Comparison of ENCODE assay signal across 17 cellular contexts in the genomic region with DNA sequence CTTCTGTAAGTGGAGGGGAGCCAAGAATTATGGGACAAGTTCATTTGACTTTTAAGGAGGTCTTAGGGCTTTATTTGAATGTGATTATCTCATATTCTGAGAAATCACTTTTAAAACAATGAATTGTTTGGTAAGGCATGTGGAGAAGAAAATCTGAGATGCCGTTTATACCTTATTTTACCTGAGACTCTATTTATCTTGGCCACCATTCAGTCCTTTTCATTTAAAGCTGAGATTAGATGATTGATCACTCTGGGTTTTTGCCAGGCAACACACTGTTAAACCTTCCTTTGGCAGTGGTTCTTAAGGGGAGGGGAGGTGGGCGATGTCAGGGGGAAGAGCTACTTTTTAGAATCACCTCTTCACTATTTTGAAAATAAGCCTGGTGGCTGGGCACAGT.
"Had no signal": no experiment of that assay in that cellular context is flagged by ENCODE, and none has a peak within 500 bp of the region (broad histone marks: within the 10 kb centered on the region; RNA-seq: fewer than 3 reads in every experiment).

No MANE protein-coding gene starts in this region.

- H3K4me3 Mint-ChIP-seq: activated naive CD8-positive, alpha-beta T cell treated with anti-CD3 and anti-CD28 coated beads, Interleukin-2, amount 10 ng/mL, durations not matched to agents 7 days and 5 days; natural killer cell treated with Interleukin-12 subunit alpha and Interleukin-12 subunit beta and Interleukin-15 and Interleukin-18, amount 100 ng/mL, for 72 hours; stimulated activated naive CD8-positive, alpha-beta T cell treated with anti-CD3 and anti-CD28 coated beads, Interleukin-15, Interleukin-2, amounts not matched to agents 100 ng/mL and 50 ng/mL, for 24 hours; type B pancreatic cell had no signal

- H3K27ac ChIP-seq: brain microvascular endothelial cell, foreskin keratinocyte, psoas muscle, sigmoid colon, spleen, suprapubic skin had no signal

- H3K27me3 ChIP-seq: brain microvascular endothelial cell, foreskin keratinocyte, sigmoid colon, spleen, suprapubic skin had no signal

- H3K4me3 ChIP-seq: psoas muscle, sigmoid colon, spleen, suprapubic skin had no signal

- H3K27ac Mint-ChIP-seq: activated naive CD8-positive, alpha-beta T cell treated with anti-CD3 and anti-CD28 coated beads, Interleukin-2, amount 10 ng/mL, durations not matched to agents 7 days and 5 days; natural killer cell treated with Interleukin-12 subunit alpha and Interleukin-12 subunit beta and Interleukin-15 and Interleukin-18, amount 100 ng/mL, for 72 hours; stimulated activated naive CD8-positive, alpha-beta T cell treated with anti-CD3 and anti-CD28 coated beads, Interleukin-15, Interleukin-2, amounts not matched to agents 100 ng/mL and 50 ng/mL, for 24 hours; type B pancreatic cell had no signal

- ATAC-seq: activated CD4-positive, CD25-positive, alpha-beta regulatory T cell treated with anti-CD3 and anti-CD28 coated beads, Interleukin-2, amount 50 U/mL, for 24 hours; foreskin keratinocyte; natural killer cell treated with Interleukin-12 subunit alpha and Interleukin-12 subunit beta and Interleukin-15 and Interleukin-18, amount 100 ng/mL, for 72 hours; psoas muscle had no signal

- H3K9me3 Mint-ChIP-seq: activated naive CD8-positive, alpha-beta T cell treated with anti-CD3 and anti-CD28 coated beads, Interleukin-2, amount 10 ng/mL, durations not matched to agents 7 days and 5 days; natural killer cell treated with Interleukin-12 subunit alpha and Interleukin-12 subunit beta and Interleukin-15 and Interleukin-18, amount 100 ng/mL, for 72 hours; stimulated activated naive CD8-positive, alpha-beta T cell treated with anti-CD3 and anti-CD28 coated beads, Interleukin-15, Interleukin-2, amounts not matched to agents 100 ng/mL and 50 ng/mL, for 24 hours; type B pancreatic cell had no signal

- H3K27me3 Mint-ChIP-seq: activated naive CD8-positive, alpha-beta T cell treated with anti-CD3 and anti-CD28 coated beads, Interleukin-2, amount 10 ng/mL, durations not matched to agents 7 days and 5 days; natural killer cell treated with Interleukin-12 subunit alpha and Interleukin-12 subunit beta and Interleukin-15 and Interleukin-18, amount 100 ng/mL, for 72 hours; stimulated activated naive CD8-positive, alpha-beta T cell treated with anti-CD3 and anti-CD28 coated beads, Interleukin-15, Interleukin-2, amounts not matched to agents 100 ng/mL and 50 ng/mL, for 24 hours; type B pancreatic cell had no signal

- DNase-seq: activated CD4-positive, alpha-beta T cell treated with anti-CD3 and anti-CD28 coated beads, Interleukin-2, amount 50 U/mL, for 1 hour; activated CD8-positive, alpha-beta memory T cell treated with anti-CD3 and anti-CD28 coated beads for 24 hours; activated naive CD4-positive, alpha-beta T cell; activated naive CD8-positive, alpha-beta T cell treated with anti-CD3 and anti-CD28 coated beads, Interleukin-2, amount 10 ng/mL, durations not matched to agents 7 days and 5 days; brain microvascular endothelial cell; cerebellar nuclear complex; effector memory CD4-positive, alpha-beta T cell; foreskin keratinocyte; mesendoderm; psoas muscle; sigmoid colon; spleen had no signal

- H3K9me3 ChIP-seq: psoas muscle, sigmoid colon, spleen, suprapubic skin had no signal
